In the genomic region with DNA sequence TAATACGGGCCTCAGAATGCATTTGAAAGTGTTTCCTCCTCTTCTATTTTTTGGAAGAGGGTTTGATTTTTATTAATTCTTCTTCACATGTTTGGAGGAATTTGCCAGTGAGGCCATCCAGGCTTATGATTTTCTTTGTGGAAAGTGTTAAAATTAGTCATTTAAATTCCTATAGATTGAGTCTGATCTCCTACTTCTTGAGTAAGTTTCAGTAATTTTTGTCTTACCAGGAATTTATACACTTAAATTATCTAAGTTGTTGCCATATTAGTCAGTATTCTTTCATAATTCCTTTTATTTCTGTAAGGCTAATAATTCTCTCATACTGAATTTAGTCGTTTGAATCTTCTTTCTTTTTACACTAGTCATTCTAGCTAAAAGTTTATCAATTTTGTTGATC, we compare ENCODE assay signal across 25 cellular contexts. TPM values are rescaled to one million over a fixed set of nuclear protein-coding genes. Genes with fewer than 3 reads are reported as not detected.
"Had no signal": no experiment of that assay in that cellular context is flagged by ENCODE, and none has a peak within 500 bp of the region (broad histone marks: within the 10 kb centered on the region; RNA-seq: fewer than 3 reads in every experiment).

No MANE protein-coding gene starts in this region.

- H3K27me3 ChIP-seq: ascending aorta, MG63, Peyer's patch, SJSA1 had no signal

- ATAC-seq: activated CD8-positive, alpha-beta memory T cell treated with anti-CD3 and anti-CD28 coated beads, Interleukin-2, amount 10 ng/mL, durations not matched to agents 7 days and 5 days; T-cell had no signal

- H3K4me3 ChIP-seq: ascending aorta, MG63, Peyer's patch, SJSA1 had no signal

- DNase-seq: activated B cell treated with CpG ODN at 0.5 μM for 24 hours; activated CD4-positive, alpha-beta T cell treated with anti-CD3 and anti-CD28 coated beads for 1 hour; activated CD4-positive, alpha-beta T cell treated with anti-CD3 and anti-CD28 coated beads, Interleukin-2, amount 10 ng/mL, durations not matched to agents 24 days and 14 days; activated CD4-positive, alpha-beta T cell treated with anti-CD3 and anti-CD28 coated beads, Interleukin-2, amount 50 U/mL, for 48 hours; activated CD8-positive, alpha-beta memory T cell treated with anti-CD3 and anti-CD28 coated beads, Interleukin-2, amount 10 ng/mL, durations not matched to agents 7 days and 5 days; activated effector memory CD4-positive, alpha-beta T cell treated with Interleukin-2 at 50 U/mL for 16 hours; activated naive CD4-positive, alpha-beta T cell; activated T-cell treated with anti-CD3 and anti-CD28 coated beads, Interleukin-2, amount 50 U/mL, for 24 hours; amniotic stem cell; MG63; MV-4-11; NCI-H1092 treated with DMSO at 0.1 percent for 48 hours; NCI-H1417 treated with DMSO at 0.1 percent for 48 hours; NCI-H1694; NCI-H2029 treated with DMSO at 0.1 percent for 48 hours; NCI-H510A treated with DMSO at 0.1 percent for 48 hours; Peyer's patch; Right ventricle myocardium superior; T-cell; T-helper 2 cell; T1000 had no signal

- H3K27ac ChIP-seq: Peyer's patch, RWPE1, SJSA1 had no signal

- H3K4me1 ChIP-seq: ascending aorta, Peyer's patch, SJSA1 had no signal

- H3K9me3 ChIP-seq: Peyer's patch, SJSA1 had no signal

- H3K36me3 ChIP-seq: ascending aorta, MG63, Peyer's patch, SJSA1 had no signal

RNA-seq across cellular contexts. Expression of gene HAPLN1, which starts 25.2 kb away (rescaled TPM):
- total RNA-seq: activated B cell treated with CpG ODN at 0.5 μM for 24 hours; activated CD4-positive, alpha-beta T cell treated with anti-CD3 and anti-CD28 coated beads, Interleukin-2, amount 10 ng/mL, durations not matched to agents 24 days and 14 days; activated CD8-positive, alpha-beta memory T cell treated with anti-CD3 and anti-CD28 coated beads, Interleukin-2, amount 10 ng/mL, durations not matched to agents 7 days and 5 days; activated T-helper 1 cell treated with anti-CD3 and anti-CD28 coated beads, Interleukin-12 subunit alpha, Interleukin-12 subunit beta, Interleukin-2, Interleukin-4 antibody, amounts not matched to agents 30 ng/mL and 10 ng/mL and 1 ng/mL, durations not matched to agents 14 hours and 24 hours and 36 hours; T-cell had no signal
